ENCODE assay signal across 1 cellular context in the genomic region with DNA sequence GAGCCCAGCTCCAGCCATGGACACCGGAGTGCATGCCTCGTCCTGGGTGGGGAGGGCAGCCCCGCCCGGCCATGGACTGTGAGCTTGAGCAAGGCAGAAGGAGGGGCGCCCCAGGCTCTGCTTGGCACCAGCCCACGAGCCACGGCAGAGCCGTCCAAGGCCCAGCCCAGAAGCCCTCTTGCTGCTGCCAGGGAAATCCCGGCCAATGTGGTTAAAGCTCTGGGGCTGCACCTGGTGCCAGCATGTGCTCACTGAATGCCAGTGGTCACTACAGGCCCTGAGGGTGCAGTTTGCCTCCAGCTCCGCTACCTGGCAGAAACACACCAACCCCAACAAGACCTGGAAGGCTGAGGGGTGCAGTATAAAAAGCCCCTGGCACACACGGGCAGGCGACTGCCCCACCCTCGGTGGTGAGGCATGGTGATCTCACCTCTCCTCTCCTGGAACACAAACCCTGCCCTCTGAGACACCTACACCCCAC.
TF ChIP-seq lines count a peak whose summit lies in the region.

No MANE protein-coding gene starts in this region.

TF ChIP-seq in GM12878, 131 proteins besides CTCF, POLR2A, EP300 and RAD21:
- TF ChIP-seq SMAD5 (IDR thresholded peaks at IDR 0.05; ENCODE audit: low read depth) (no peak), RUNX3 (IDR thresholded peaks at IDR 0.05; ENCODE audit: low read length) (no peak), STAT1 (conservative IDR thresholded peaks at IDR 0.05) (no peak), JUND (IDR thresholded peaks at IDR 0.05; ENCODE audit: low read depth, low read length) (no peak), IRF4 (IDR thresholded peaks at IDR 0.05; ENCODE audit: low read depth, low read length) (no peak), KAT2A (conservative IDR thresholded peaks at IDR 0.05; ENCODE audit: control insufficient read depth, low read depth, low read length) (no peak), PAX8 (IDR thresholded peaks at IDR 0.05) (no peak), NFXL1 (IDR thresholded peaks at IDR 0.05; ENCODE audit: borderline replicate concordance) (no peak), FOXM1 (IDR thresholded peaks at IDR 0.05; ENCODE audit: low read depth, low read length) (no peak), SP1 (IDR thresholded peaks at IDR 0.05; ENCODE audit: low read depth, low read length) (no peak), CBFB (IDR thresholded peaks at IDR 0.05; ENCODE audit: low read depth) (no peak), NRF1 (conservative IDR thresholded peaks at IDR 0.05; ENCODE audit: low read depth, low read length) (no peak), NR2F1 (conservative IDR thresholded peaks at IDR 0.05) (no peak), ZNF384 (IDR thresholded peaks at IDR 0.05; ENCODE audit: borderline replicate concordance, low read depth, low read length) (no peak), RAD51 (IDR thresholded peaks at IDR 0.05) (no peak)
- TF ChIP-seq, protein P1, sequence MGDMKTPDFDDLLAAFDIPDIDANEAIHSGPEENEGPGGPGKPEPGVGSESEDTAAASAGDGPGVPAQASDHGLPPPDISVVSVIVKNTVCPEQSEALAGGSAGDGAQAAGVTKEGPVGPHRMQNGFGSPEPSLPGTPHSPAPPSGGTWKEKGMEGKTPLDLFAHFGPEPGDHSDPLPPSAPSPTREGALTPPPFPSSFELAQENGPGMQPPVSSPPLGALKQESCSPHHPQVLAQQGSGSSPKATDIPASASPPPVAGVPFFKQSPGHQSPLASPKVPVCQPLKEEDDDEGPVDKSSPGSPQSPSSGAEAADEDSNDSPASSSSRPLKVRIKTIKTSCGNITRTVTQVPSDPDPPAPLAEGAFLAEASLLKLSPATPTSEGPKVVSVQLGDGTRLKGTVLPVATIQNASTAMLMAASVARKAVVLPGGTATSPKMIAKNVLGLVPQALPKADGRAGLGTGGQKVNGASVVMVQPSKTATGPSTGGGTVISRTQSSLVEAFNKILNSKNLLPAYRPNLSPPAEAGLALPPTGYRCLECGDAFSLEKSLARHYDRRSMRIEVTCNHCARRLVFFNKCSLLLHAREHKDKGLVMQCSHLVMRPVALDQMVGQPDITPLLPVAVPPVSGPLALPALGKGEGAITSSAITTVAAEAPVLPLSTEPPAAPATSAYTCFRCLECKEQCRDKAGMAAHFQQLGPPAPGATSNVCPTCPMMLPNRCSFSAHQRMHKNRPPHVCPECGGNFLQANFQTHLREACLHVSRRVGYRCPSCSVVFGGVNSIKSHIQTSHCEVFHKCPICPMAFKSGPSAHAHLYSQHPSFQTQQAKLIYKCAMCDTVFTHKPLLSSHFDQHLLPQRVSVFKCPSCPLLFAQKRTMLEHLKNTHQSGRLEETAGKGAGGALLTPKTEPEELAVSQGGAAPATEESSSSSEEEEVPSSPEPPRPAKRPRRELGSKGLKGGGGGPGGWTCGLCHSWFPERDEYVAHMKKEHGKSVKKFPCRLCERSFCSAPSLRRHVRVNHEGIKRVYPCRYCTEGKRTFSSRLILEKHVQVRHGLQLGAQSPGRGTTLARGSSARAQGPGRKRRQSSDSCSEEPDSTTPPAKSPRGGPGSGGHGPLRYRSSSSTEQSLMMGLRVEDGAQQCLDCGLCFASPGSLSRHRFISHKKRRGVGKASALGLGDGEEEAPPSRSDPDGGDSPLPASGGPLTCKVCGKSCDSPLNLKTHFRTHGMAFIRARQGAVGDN (IDR thresholded peaks at IDR 0.05) = no peak
- TF ChIP-seq, protein P2, sequence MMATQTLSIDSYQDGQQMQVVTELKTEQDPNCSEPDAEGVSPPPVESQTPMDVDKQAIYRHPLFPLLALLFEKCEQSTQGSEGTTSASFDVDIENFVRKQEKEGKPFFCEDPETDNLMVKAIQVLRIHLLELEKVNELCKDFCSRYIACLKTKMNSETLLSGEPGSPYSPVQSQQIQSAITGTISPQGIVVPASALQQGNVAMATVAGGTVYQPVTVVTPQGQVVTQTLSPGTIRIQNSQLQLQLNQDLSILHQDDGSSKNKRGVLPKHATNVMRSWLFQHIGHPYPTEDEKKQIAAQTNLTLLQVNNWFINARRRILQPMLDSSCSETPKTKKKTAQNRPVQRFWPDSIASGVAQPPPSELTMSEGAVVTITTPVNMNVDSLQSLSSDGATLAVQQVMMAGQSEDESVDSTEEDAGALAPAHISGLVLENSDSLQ (IDR thresholded peaks at IDR 0.05) = no peak
- TF ChIP-seq, protein P3, sequence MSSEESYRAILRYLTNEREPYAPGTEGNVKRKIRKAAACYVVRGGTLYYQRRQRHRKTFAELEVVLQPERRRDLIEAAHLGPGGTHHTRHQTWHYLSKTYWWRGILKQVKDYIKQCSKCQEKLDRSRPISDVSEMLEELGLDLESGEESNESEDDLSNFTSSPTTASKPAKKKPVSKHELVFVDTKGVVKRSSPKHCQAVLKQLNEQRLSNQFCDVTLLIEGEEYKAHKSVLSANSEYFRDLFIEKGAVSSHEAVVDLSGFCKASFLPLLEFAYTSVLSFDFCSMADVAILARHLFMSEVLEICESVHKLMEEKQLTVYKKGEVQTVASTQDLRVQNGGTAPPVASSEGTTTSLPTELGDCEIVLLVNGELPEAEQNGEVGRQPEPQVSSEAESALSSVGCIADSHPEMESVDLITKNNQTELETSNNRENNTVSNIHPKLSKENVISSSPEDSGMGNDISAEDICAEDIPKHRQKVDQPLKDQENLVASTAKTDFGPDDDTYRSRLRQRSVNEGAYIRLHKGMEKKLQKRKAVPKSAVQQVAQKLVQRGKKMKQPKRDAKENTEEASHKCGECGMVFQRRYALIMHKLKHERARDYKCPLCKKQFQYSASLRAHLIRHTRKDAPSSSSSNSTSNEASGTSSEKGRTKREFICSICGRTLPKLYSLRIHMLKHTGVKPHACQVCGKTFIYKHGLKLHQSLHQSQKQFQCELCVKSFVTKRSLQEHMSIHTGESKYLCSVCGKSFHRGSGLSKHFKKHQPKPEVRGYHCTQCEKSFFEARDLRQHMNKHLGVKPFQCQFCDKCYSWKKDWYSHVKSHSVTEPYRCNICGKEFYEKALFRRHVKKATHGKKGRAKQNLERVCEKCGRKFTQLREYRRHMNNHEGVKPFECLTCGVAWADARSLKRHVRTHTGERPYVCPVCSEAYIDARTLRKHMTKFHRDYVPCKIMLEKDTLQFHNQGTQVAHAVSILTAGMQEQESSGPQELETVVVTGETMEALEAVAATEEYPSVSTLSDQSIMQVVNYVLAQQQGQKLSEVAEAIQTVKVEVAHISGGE (CRISPR knock-in tag; IDR thresholded peaks at IDR 0.05) = no peak
- TF ChIP-seq, protein P4, sequence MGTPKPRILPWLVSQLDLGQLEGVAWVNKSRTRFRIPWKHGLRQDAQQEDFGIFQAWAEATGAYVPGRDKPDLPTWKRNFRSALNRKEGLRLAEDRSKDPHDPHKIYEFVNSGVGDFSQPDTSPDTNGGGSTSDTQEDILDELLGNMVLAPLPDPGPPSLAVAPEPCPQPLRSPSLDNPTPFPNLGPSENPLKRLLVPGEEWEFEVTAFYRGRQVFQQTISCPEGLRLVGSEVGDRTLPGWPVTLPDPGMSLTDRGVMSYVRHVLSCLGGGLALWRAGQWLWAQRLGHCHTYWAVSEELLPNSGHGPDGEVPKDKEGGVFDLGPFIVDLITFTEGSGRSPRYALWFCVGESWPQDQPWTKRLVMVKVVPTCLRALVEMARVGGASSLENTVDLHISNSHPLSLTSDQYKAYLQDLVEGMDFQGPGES (IDR thresholded peaks at IDR 0.05) = no peak
